ENCODE assay signal across 28 cellular contexts in the genomic region with DNA sequence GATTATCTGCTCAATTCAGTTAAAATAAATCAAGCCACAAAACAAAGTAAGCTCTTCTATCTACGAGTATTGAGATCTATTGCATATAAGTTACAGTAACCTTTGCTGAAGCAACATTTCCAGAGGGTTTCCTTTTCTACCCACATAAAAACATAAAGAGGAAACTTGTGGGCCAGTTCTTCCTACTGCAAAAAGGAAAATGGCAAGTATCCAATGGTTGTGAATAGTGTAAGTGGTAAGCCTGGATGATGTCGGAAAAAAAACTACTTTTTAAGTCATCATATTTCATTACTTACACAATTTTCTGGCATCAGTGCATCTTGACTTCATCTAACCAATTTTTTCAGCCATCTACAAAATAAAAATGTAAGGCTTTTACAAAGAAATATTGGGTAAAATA.
"Had no signal": no experiment of that assay in that cellular context is flagged by ENCODE, and none has a peak within 500 bp of the region (broad histone marks: within the 10 kb centered on the region; RNA-seq: fewer than 3 reads in every experiment).

No MANE protein-coding gene starts in this region.

- H3K9me3 Mint-ChIP-seq: nephron progenitor cell had no signal

- H3K36me3 Mint-ChIP-seq: activated CD4-positive, alpha-beta memory T cell treated with anti-CD3 and anti-CD28 coated beads for 36 hours; activated naive CD8-positive, alpha-beta T cell treated with anti-CD3 and anti-CD28 coated beads for 36 hours; stimulated activated effector memory CD8-positive, alpha-beta T cell treated with anti-CD3 and anti-CD28 coated beads, Interleukin-12 subunit alpha, Interleukin-12 subunit beta, amount 100 ng/mL, for 72 hours had no signal

- H3K4me3 Mint-ChIP-seq: activated CD4-positive, alpha-beta memory T cell treated with anti-CD3 and anti-CD28 coated beads for 36 hours; activated naive CD4-positive, alpha-beta T cell treated with anti-CD3 and anti-CD28 coated beads for 36 hours; activated naive CD8-positive, alpha-beta T cell treated with anti-CD3 and anti-CD28 coated beads for 36 hours; activated T-helper 1 cell treated with anti-CD3 and anti-CD28 coated beads, Interleukin-12 subunit alpha, Interleukin-12 subunit beta, Interleukin-2, Interleukin-4 antibody, amounts not matched to agents 30 ng/mL and 10 ng/mL and 1 ng/mL, durations not matched to agents 14 hours and 24 hours and 36 hours; dendritic cell treated with granulocyte-macrophage colony-stimulating factor and Interleukin-4, amounts not matched to agents 40 ng/mL and 50 ng/mL, for 4 days; nephron progenitor cell; stimulated activated effector memory CD8-positive, alpha-beta T cell treated with anti-CD3 and anti-CD28 coated beads, Interleukin-12 subunit alpha, Interleukin-12 subunit beta, amount 100 ng/mL, for 72 hours; stimulated activated naive CD8-positive, alpha-beta T cell treated with anti-CD3 and anti-CD28 coated beads, Interleukin-15, Interleukin-2, amounts not matched to agents 100 ng/mL and 50 ng/mL, for 24 hours had no signal

- DNase-seq: activated CD4-positive, alpha-beta memory T cell treated with anti-CD3 and anti-CD28 coated beads for 36 hours; activated CD4-positive, alpha-beta T cell treated with anti-CD3 and anti-CD28 coated beads for 48 hours; activated CD8-positive, alpha-beta memory T cell treated with anti-CD3 and anti-CD28 coated beads, Interleukin-2, amount 50 U/mL, for 4 hours; activated effector memory CD4-positive, alpha-beta T cell treated with anti-CD3 and anti-CD28 coated beads, Interleukin-2, amount 50 U/mL, for 16 hours; activated naive CD4-positive, alpha-beta T cell treated with anti-CD3 and anti-CD28 coated beads for 36 hours; activated naive CD8-positive, alpha-beta T cell treated with anti-CD3 and anti-CD28 coated beads for 36 hours; activated T-cell treated with anti-CD3 and anti-CD28 coated beads, Interleukin-2, amount 50 U/mL, for 1 hour; brain microvascular endothelial cell; effector CD4-positive, alpha-beta T cell; esophagus squamous epithelium; foreskin fibroblast; heart left ventricle; kidney glomerular epithelial cell; left lung; lower lobe of right lung; nephron progenitor cell; right lobe of liver; stimulated activated CD4-positive, alpha-beta T cell treated with anti-CD3 and anti-CD28 coated beads, Interleukin-12 subunit alpha, Interleukin-12 subunit beta, amount 100 ng/mL, for 4 hours; stimulated activated CD4-positive, alpha-beta T cell treated with anti-CD3 and anti-CD28 coated beads, Interleukin-4, amount 100 ng/mL, for 1 hour; trophoblast cell; WERI-Rb-1 had no signal

- H3K27ac Mint-ChIP-seq: activated CD4-positive, alpha-beta memory T cell treated with anti-CD3 and anti-CD28 coated beads for 36 hours; activated naive CD4-positive, alpha-beta T cell treated with anti-CD3 and anti-CD28 coated beads for 36 hours; activated naive CD8-positive, alpha-beta T cell treated with anti-CD3 and anti-CD28 coated beads for 36 hours; activated T-helper 1 cell treated with anti-CD3 and anti-CD28 coated beads, Interleukin-12 subunit alpha, Interleukin-12 subunit beta, Interleukin-2, Interleukin-4 antibody, amounts not matched to agents 30 ng/mL and 10 ng/mL and 1 ng/mL, durations not matched to agents 14 hours and 24 hours and 36 hours; dendritic cell treated with granulocyte-macrophage colony-stimulating factor and Interleukin-4, amounts not matched to agents 40 ng/mL and 50 ng/mL, for 4 days; nephron progenitor cell; stimulated activated effector memory CD8-positive, alpha-beta T cell treated with anti-CD3 and anti-CD28 coated beads, Interleukin-12 subunit alpha, Interleukin-12 subunit beta, amount 100 ng/mL, for 72 hours; stimulated activated naive CD8-positive, alpha-beta T cell treated with anti-CD3 and anti-CD28 coated beads, Interleukin-15, Interleukin-2, amounts not matched to agents 100 ng/mL and 50 ng/mL, for 24 hours had no signal

- H3K4me1 ChIP-seq: ascending aorta, esophagus squamous epithelium, heart left ventricle, left lung, lower lobe of right lung, right lobe of liver had no signal

- H3K27me3 ChIP-seq: ascending aorta, brain microvascular endothelial cell, esophagus squamous epithelium, heart left ventricle, left lung, neutrophil, right lobe of liver had no signal

- H3K4me1 Mint-ChIP-seq: activated naive CD8-positive, alpha-beta T cell treated with anti-CD3 and anti-CD28 coated beads for 36 hours; stimulated activated effector memory CD8-positive, alpha-beta T cell treated with anti-CD3 and anti-CD28 coated beads, Interleukin-12 subunit alpha, Interleukin-12 subunit beta, amount 100 ng/mL, for 72 hours had no signal

- H3K4me3 ChIP-seq: ascending aorta, esophagus squamous epithelium, heart left ventricle, left lung, lower lobe of right lung, right lobe of liver, thoracic aorta had no signal

- H3K36me3 ChIP-seq: ascending aorta, brain microvascular endothelial cell, esophagus squamous epithelium, heart left ventricle, left lung, lower lobe of right lung, neutrophil, right lobe of liver, thoracic aorta, WERI-Rb-1 had no signal

- H3K9me3 ChIP-seq: ascending aorta, esophagus squamous epithelium, neutrophil, right lobe of liver, thoracic aorta had no signal

- H3K27ac ChIP-seq: ascending aorta, brain microvascular endothelial cell, esophagus squamous epithelium, heart left ventricle, left lung, lower lobe of right lung, neutrophil, right lobe of liver, thoracic aorta, WERI-Rb-1 had no signal

- H3K27me3 Mint-ChIP-seq: activated CD4-positive, alpha-beta memory T cell treated with anti-CD3 and anti-CD28 coated beads for 36 hours; activated naive CD8-positive, alpha-beta T cell treated with anti-CD3 and anti-CD28 coated beads for 36 hours; dendritic cell treated with granulocyte-macrophage colony-stimulating factor and Interleukin-4, amounts not matched to agents 40 ng/mL and 50 ng/mL, for 4 days; stimulated activated naive CD8-positive, alpha-beta T cell treated with anti-CD3 and anti-CD28 coated beads, Interleukin-15, Interleukin-2, amounts not matched to agents 100 ng/mL and 50 ng/mL, for 24 hours had no signal
